ENCODE assay signal across 2 cellular contexts in the genomic region with DNA sequence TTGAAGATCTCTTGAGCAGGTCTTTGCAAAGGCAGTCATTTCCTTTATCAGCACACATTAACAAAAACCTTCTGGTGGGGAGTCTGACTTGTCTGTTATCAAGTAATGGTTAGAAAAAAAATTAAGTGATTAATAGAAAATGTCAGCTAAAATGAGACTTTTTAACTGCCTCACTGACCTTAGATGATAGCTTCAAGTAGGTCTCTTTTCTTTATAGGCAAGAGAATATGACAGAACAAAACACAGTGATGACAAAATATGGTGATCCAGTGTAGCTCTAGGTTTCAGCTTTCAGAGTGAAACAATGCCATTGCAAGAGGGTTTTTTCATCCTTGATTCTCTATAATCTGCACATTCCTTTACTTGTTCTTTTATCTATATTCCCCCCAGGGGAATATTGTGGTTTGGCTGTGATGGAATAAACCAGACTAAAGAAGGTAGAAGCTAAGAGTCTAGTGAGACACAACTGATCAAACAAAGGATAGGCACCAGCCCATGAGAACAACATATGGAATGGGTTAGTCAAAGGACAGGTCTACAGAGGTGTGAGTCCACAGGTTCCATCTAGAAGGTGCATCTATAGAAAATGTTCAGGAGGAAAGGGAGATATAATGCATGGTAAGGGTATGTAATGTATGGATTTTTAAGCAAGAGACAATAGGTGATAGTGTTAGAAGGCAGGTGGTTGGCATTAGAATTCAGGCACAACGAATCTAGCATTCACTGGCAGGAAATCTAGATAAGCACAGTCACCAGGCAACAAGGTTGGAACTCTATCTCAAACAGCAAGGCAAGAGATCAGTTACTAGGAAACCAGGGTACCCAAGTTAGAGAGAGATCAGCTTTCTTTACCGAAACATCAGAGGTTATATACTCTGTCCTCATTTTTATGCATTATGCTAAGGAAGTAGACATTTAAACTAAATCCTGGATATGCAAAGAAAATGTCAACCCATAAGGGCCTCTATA.
TF ChIP-seq lines count a peak whose summit lies in the region.

No MANE protein-coding gene starts in this region.

TF ChIP-seq in HCT116, 20 proteins besides CTCF, POLR2A, EP300 and RAD21:
- TF ChIP-seq POLR2AphosphoS5 (IDR thresholded peaks at IDR 0.05; ENCODE audit: low read depth, low read length), result no peak
- TF ChIP-seq ELF1 (IDR thresholded peaks at IDR 0.05; ENCODE audit: borderline replicate concordance, low read depth), result no peak
- TF ChIP-seq ZNF274 (IDR thresholded peaks at IDR 0.05; ENCODE audit: low read depth, low read length), result no peak
- no peak for TF ChIP-seq ZFX (IDR thresholded peaks at IDR 0.05)
- no peak for TF ChIP-seq CEBPB (IDR thresholded peaks at IDR 0.05; ENCODE audit: low read depth)
- no peak for TF ChIP-seq FOSL1 (IDR thresholded peaks at IDR 0.05; ENCODE audit: low read depth)
- no peak for TF ChIP-seq REST (IDR thresholded peaks at IDR 0.05; ENCODE audit: low read depth)
- TF ChIP-seq SRF (IDR thresholded peaks at IDR 0.05; ENCODE audit: low read depth), result no peak
- no peak for TF ChIP-seq ATF3 (IDR thresholded peaks at IDR 0.05)
- no peak for TF ChIP-seq EZH2phosphoT487 (IDR thresholded peaks at IDR 0.05; ENCODE audit: borderline replicate concordance)
- TF ChIP-seq YY1 (IDR thresholded peaks at IDR 0.05; ENCODE audit: extremely low read depth, insufficient replicate concordance, low read depth, low read length), result no peak
- TF ChIP-seq, protein P1, sequence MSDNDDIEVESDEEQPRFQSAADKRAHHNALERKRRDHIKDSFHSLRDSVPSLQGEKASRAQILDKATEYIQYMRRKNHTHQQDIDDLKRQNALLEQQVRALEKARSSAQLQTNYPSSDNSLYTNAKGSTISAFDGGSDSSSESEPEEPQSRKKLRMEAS (IDR thresholded peaks at IDR 0.05), result no peak
- TF ChIP-seq SP1 (IDR thresholded peaks at IDR 0.05; ENCODE audit: low read depth), result no peak
- TF ChIP-seq TCF7L2 (IDR thresholded peaks at IDR 0.05; ENCODE audit: borderline replicate concordance, extremely low read depth, insufficient read depth, insufficient read length), result no peak
- TF ChIP-seq EGR1 (IDR thresholded peaks at IDR 0.05; ENCODE audit: low read depth), result no peak
- no peak for TF ChIP-seq SIN3A (IDR thresholded peaks at IDR 0.05; ENCODE audit: low read depth)
- no peak for TF ChIP-seq ZBTB33 (IDR thresholded peaks at IDR 0.05; ENCODE audit: extremely low read depth, insufficient replicate concordance, low read length)
- no peak for TF ChIP-seq EZH2 (IDR thresholded peaks at IDR 0.05)

TF ChIP-seq in GM23338, 12 proteins besides CTCF, POLR2A, EP300 and RAD21:
- TF ChIP-seq, protein P2, sequence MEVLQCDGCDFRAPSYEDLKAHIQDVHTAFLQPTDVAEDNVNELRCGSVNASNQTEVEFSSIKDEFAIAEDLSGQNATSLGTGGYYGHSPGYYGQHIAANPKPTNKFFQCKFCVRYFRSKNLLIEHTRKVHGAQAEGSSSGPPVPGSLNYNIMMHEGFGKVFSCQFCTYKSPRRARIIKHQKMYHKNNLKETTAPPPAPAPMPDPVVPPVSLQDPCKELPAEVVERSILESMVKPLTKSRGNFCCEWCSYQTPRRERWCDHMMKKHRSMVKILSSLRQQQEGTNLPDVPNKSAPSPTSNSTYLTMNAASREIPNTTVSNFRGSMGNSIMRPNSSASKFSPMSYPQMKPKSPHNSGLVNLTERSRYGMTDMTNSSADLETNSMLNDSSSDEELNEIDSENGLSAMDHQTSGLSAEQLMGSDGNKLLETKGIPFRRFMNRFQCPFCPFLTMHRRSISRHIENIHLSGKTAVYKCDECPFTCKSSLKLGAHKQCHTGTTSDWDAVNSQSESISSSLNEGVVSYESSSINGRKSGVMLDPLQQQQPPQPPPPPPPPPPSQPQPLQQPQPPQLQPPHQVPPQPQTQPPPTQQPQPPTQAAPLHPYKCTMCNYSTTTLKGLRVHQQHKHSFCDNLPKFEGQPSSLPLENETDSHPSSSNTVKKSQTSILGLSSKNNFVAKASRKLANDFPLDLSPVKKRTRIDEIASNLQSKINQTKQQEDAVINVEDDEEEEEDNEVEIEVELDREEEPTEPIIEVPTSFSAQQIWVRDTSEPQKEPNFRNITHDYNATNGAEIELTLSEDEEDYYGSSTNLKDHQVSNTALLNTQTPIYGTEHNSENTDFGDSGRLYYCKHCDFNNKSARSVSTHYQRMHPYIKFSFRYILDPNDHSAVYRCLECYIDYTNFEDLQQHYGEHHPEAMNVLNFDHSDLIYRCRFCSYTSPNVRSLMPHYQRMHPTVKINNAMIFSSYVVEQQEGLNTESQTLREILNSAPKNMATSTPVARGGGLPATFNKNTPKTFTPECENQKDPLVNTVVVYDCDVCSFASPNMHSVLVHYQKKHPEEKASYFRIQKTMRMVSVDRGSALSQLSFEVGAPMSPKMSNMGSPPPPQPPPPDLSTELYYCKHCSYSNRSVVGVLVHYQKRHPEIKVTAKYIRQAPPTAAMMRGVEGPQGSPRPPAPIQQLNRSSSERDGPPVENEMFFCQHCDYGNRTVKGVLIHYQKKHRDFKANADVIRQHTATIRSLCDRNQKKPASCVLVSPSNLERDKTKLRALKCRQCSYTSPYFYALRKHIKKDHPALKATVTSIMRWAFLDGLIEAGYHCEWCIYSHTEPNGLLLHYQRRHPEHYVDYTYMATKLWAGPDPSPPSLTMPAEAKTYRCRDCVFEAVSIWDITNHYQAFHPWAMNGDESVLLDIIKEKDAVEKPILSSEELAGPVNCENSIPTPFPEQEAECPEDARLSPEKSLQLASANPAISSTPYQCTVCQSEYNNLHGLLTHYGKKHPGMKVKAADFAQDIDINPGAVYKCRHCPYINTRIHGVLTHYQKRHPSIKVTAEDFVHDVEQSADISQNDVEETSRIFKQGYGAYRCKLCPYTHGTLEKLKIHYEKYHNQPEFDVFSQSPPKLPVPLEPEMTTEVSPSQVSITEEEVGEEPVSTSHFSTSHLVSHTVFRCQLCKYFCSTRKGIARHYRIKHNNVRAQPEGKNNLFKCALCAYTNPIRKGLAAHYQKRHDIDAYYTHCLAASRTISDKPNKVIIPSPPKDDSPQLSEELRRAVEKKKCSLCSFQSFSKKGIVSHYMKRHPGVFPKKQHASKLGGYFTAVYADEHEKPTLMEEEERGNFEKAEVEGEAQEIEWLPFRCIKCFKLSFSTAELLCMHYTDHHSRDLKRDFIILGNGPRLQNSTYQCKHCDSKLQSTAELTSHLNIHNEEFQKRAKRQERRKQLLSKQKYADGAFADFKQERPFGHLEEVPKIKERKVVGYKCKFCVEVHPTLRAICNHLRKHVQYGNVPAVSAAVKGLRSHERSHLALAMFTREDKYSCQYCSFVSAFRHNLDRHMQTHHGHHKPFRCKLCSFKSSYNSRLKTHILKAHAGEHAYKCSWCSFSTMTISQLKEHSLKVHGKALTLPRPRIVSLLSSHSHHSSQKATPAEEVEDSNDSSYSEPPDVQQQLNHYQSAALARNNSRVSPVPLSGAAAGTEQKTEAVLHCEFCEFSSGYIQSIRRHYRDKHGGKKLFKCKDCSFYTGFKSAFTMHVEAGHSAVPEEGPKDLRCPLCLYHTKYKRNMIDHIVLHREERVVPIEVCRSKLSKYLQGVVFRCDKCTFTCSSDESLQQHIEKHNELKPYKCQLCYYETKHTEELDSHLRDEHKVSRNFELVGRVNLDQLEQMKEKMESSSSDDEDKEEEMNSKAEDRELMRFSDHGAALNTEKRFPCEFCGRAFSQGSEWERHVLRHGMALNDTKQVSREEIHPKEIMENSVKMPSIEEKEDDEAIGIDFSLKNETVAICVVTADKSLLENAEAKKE (CRISPR knock-in tag; IDR thresholded peaks at IDR 0.05), result no peak
- no peak for TF ChIP-seq POLR2AphosphoS5 (IDR thresholded peaks at IDR 0.05; ENCODE audit: low read depth)
- no peak for TF ChIP-seq ETS1 (IDR thresholded peaks at IDR 0.05)
